ENCODE assay signal across 9 cellular contexts in the genomic region with DNA sequence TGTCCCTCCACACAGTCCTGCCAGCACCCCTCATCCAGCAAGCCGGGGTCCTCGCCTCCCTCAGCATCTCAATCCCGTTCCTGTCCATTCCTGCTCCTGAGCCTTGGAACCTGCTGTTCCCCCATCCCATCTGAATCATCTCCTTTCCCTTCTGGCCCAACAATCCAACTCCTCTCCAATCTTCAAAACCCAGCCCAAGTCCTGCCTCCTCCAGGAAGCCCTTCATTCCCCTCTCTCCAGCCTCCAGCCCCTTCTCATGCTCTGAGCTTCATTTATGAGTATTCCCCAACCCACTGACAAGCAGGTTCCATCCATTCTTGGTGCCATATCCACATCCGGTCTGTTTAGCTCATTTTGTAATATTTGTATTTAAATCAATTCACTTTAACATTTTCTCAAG.
"Had no signal": no experiment of that assay in that cellular context is flagged by ENCODE, and none has a peak within 500 bp of the region (broad histone marks: within the 10 kb centered on the region; RNA-seq: fewer than 3 reads in every experiment).

No MANE protein-coding gene starts in this region.

- ATAC-seq: HCT116, HepG2 had no signal

- H3K27ac ChIP-seq: GM23248, HL-60 had no signal

- H3K4me3 ChIP-seq: GM23248, HAP-1 had no signal

- H3K9me3 ChIP-seq: HAP-1 had no signal

- DNase-seq: GM23248, GOT3, H7, HFFc6, KBM-7 had no signal

- H3K36me3 ChIP-seq: HAP-1 had no signal

- H3K9ac ChIP-seq: GM23248 had no signal

- H2AFZ ChIP-seq: GM23248 had no signal

- H3K4me1 ChIP-seq: HAP-1 had no signal
